Comparison of ENCODE assay signal across 25 cellular contexts in genomic region chr4:123841431-123842121, GRCh38.
"Had no signal": no experiment of that assay in that cellular context is flagged by ENCODE, and none has a peak within 500 bp of the region (broad histone marks: within the 10 kb centered on the region; RNA-seq: fewer than 3 reads in every experiment).

No MANE protein-coding gene starts in this region.

- H3K4me3 ChIP-seq: SJCRH30 had no signal

- H3K9me3 ChIP-seq: SJCRH30 had no signal

- ATAC-seq: activated CD8-positive, alpha-beta memory T cell treated with anti-CD3 and anti-CD28 coated beads, Interleukin-2, amount 10 ng/mL, durations not matched to agents 7 days and 5 days; activated T-cell treated with anti-CD3 and anti-CD28 coated beads, Interleukin-2, amount 50 U/mL, for 4 hours; Panc1 had no signal

- H3K4me3 Mint-ChIP-seq: activated B cell treated with CpG ODN at 0.5 μM for 24 hours; activated CD4-positive, alpha-beta T cell treated with anti-CD3 and anti-CD28 coated beads, Interleukin-2, amount 10 ng/mL, durations not matched to agents 24 days and 14 days; activated CD8-positive, alpha-beta memory T cell treated with anti-CD3 and anti-CD28 coated beads, Interleukin-2, amount 10 ng/mL, durations not matched to agents 7 days and 5 days; activated naive CD8-positive, alpha-beta T cell; activated T-cell treated with anti-CD3 and anti-CD28 coated beads, Interleukin-2, amount 50 U/mL, for 4 hours; T-helper 1 cell treated with Interleukin-12 subunit alpha and Interleukin-12 subunit beta and Interleukin-4 antibody, amounts not matched to agents 30 μg/mL and 1 μg/mL, for 36 hours had no signal

- H3K36me3 Mint-ChIP-seq: activated CD8-positive, alpha-beta memory T cell treated with anti-CD3 and anti-CD28 coated beads, Interleukin-2, amount 10 ng/mL, durations not matched to agents 7 days and 5 days; activated naive CD8-positive, alpha-beta T cell had no signal

- H3K27me3 ChIP-seq: SJCRH30 had no signal

- H3K4me1 Mint-ChIP-seq: activated B cell treated with CpG ODN at 0.5 μM for 24 hours; activated CD4-positive, alpha-beta T cell treated with anti-CD3 and anti-CD28 coated beads, Interleukin-2, amount 10 ng/mL, durations not matched to agents 24 days and 14 days; activated CD8-positive, alpha-beta memory T cell treated with anti-CD3 and anti-CD28 coated beads, Interleukin-2, amount 10 ng/mL, durations not matched to agents 7 days and 5 days had no signal

- H3K9ac ChIP-seq: KMS-11 had no signal

- H3K4me2 ChIP-seq: KMS-11 had no signal

- H3K27ac ChIP-seq: KMS-11, RWPE1, SJCRH30 had no signal

- H3K9me3 Mint-ChIP-seq: activated B cell treated with CpG ODN at 0.5 μM for 24 hours; activated CD4-positive, alpha-beta T cell treated with anti-CD3 and anti-CD28 coated beads, Interleukin-2, amount 10 ng/mL, durations not matched to agents 24 days and 14 days; activated T-cell treated with anti-CD3 and anti-CD28 coated beads, Interleukin-2, amount 50 U/mL, for 4 hours; T-helper 1 cell treated with Interleukin-12 subunit alpha and Interleukin-12 subunit beta and Interleukin-4 antibody, amounts not matched to agents 30 μg/mL and 1 μg/mL, for 36 hours had no signal

- H3K27ac Mint-ChIP-seq: activated B cell treated with CpG ODN at 0.5 μM for 24 hours; activated CD4-positive, alpha-beta T cell treated with anti-CD3 and anti-CD28 coated beads, Interleukin-2, amount 10 ng/mL, durations not matched to agents 24 days and 14 days; activated CD8-positive, alpha-beta memory T cell treated with anti-CD3 and anti-CD28 coated beads, Interleukin-2, amount 10 ng/mL, durations not matched to agents 7 days and 5 days; activated naive CD8-positive, alpha-beta T cell; T-helper 1 cell treated with Interleukin-12 subunit alpha and Interleukin-12 subunit beta and Interleukin-4 antibody, amounts not matched to agents 30 μg/mL and 1 μg/mL, for 36 hours had no signal

- DNase-seq: activated B cell treated with CpG ODN at 0.5 μM for 24 hours; activated CD4-positive, alpha-beta T cell treated with anti-CD3 and anti-CD28 coated beads for 1 hour; activated CD4-positive, alpha-beta T cell treated with anti-CD3 and anti-CD28 coated beads, Interleukin-2, amount 10 ng/mL, durations not matched to agents 24 days and 14 days; activated CD4-positive, alpha-beta T cell treated with anti-CD3 and anti-CD28 coated beads, Interleukin-2, amount 50 U/mL, for 48 hours; activated CD8-positive, alpha-beta memory T cell treated with anti-CD3 and anti-CD28 coated beads, Interleukin-2, amount 10 ng/mL, durations not matched to agents 7 days and 5 days; activated effector memory CD4-positive, alpha-beta T cell treated with anti-CD3 and anti-CD28 coated beads, Interleukin-2, amount 50 U/mL, for 16 hours; activated naive CD4-positive, alpha-beta T cell treated with Interleukin-2 at 50 U/mL for 16 hours; activated T-cell treated with anti-CD3 and anti-CD28 coated beads, Interleukin-2, amount 50 U/mL, for 4 hours; NCI-H1092; NCI-H1417; NCI-H1694; NCI-H2029; NCI-H2107; NCI-H2171 treated with DMSO at 0.1 percent for 48 hours; NCI-H226; NCI-H526 treated with DMSO at 0.1 percent for 48 hours; NCI-H82; OCI-M1; Right ventricle myocardium superior; SJCRH30 had no signal

- H3K27me3 Mint-ChIP-seq: activated naive CD8-positive, alpha-beta T cell had no signal
